In genomic region chr16:69465083-69465721, GRCh38 we compare ENCODE assay signal across 8 cellular contexts.
DNase-seq lines count a peak whose midpoint lies in the region; ATAC-seq and TF ChIP-seq lines count a peak whose summit lies in the region.

No MANE protein-coding gene starts in this region.

- H3K27ac Mint-ChIP-seq in activated naive CD8-positive, alpha-beta T cell treated with anti-CD3 and anti-CD28 coated beads, Interleukin-2, amount 50 U/mL, for 24 hours = peak overlapping the region; percentile 71
- H3K27ac Mint-ChIP-seq in nephron = peak overlapping the region; percentile 49 to 88 (median 63)

- peak overlapping the region; percentile 17 for H3K27ac ChIP-seq in HUES48 (ENCODE audit: low read depth, low read length)

- H3K4me3 ChIP-seq in HUES48 (ENCODE audit: low read depth, low read length) = no peak overlapping the region

- no peaks in the 10 kb centered on the region for H3K9me3 ChIP-seq in HUES48 (ENCODE audit: control insufficient read depth, insufficient read depth, low read length)

- H3K4me1 Mint-ChIP-seq in activated naive CD8-positive, alpha-beta T cell treated with anti-CD3 and anti-CD28 coated beads, Interleukin-2, amount 50 U/mL, for 24 hours = peaks cover 71% of the 10 kb centered on the region
- peaks cover 15% of the 10 kb centered on the region for H3K4me1 Mint-ChIP-seq in nephron

- no peaks in the 10 kb centered on the region for H3K27me3 ChIP-seq in HUES48 (ENCODE audit: control insufficient read depth, insufficient read depth, low read length)

- no peak for TF ChIP-seq CTCF in nephron (IDR thresholded peaks at IDR 0.05; ENCODE audit: unreplicated experiment in 3 of 3)

- no peaks in the 10 kb centered on the region for H3K4me1 ChIP-seq in HUES48 (ENCODE audit: control insufficient read depth, insufficient read depth, low read length)

- DNase-seq in activated naive CD8-positive, alpha-beta T cell treated with anti-CD3 and anti-CD28 coated beads, Interleukin-2, amount 50 U/mL, for 24 hours = no peak
- DNase-seq in NCI-H524 treated with DMSO at 0.1 percent for 48 hours (lab: John Stamatoyannopoulos, UW) (no peak), NCI-H1048 (lab: John Stamatoyannopoulos, UW) (no peak)

- H3K9ac ChIP-seq in HUES48 (ENCODE audit: low read depth, low read length) = no peak overlapping the region

- no peaks in the 10 kb centered on the region for H3K9me3 Mint-ChIP-seq in activated naive CD8-positive, alpha-beta T cell treated with anti-CD3 and anti-CD28 coated beads, Interleukin-2, amount 50 U/mL, for 24 hours
- H3K9me3 Mint-ChIP-seq in nephron = no peaks in the 10 kb centered on the region

- H3K36me3 Mint-ChIP-seq in activated naive CD8-positive, alpha-beta T cell treated with anti-CD3 and anti-CD28 coated beads, Interleukin-2, amount 50 U/mL, for 24 hours (ENCODE audit: low read depth) = peaks cover 51% of the 10 kb centered on the region
- H3K36me3 Mint-ChIP-seq in nephron (ENCODE audit: low read depth) = peaks cover 26% of the 10 kb centered on the region

- H3K27me3 Mint-ChIP-seq in activated naive CD8-positive, alpha-beta T cell treated with anti-CD3 and anti-CD28 coated beads, Interleukin-2, amount 50 U/mL, for 24 hours = no peaks in the 10 kb centered on the region
- no peaks in the 10 kb centered on the region for H3K27me3 Mint-ChIP-seq in nephron (ENCODE audit: low read depth)

- ATAC-seq in GM18909 (IDR thresholded peaks at IDR 0.05; ENCODE audit: poor library complexity, unreplicated experiment) (peak; percentile 48), GM21526 (IDR thresholded peaks at IDR 0.05; ENCODE audit: low FRiP score, unreplicated experiment) (no peak), HG02938 (IDR thresholded peaks at IDR 0.05; ENCODE audit: unreplicated experiment) (no peak)
- ATAC-seq in activated naive CD8-positive, alpha-beta T cell treated with anti-CD3 and anti-CD28 coated beads, Interleukin-2, amount 50 U/mL, for 24 hours = peak; percentile 46

- H3K36me3 ChIP-seq in HUES48 (ENCODE audit: control insufficient read depth, insufficient read depth, low read length) = peaks cover 25% of the 10 kb centered on the region

- H3K4me3 Mint-ChIP-seq in activated naive CD8-positive, alpha-beta T cell treated with anti-CD3 and anti-CD28 coated beads, Interleukin-2, amount 50 U/mL, for 24 hours = peak overlapping the region; percentile 28
- H3K4me3 Mint-ChIP-seq in nephron = no peak overlapping the region

Comparison
In these comparisons a context has a peak if more than half of its experiments do, and no peak if none do; other contexts are left out.
1. ATAC-seq: peak in GM18909 (single experiment) and activated naive CD8-positive, alpha-beta T cell treated with anti-CD3 and anti-CD28 coated beads, Interleukin-2, amount 50 U/mL, for 24 hours (single experiment); none in GM21526 (single experiment) and HG02938 (single experiment).